In genomic region chr16:68445458-68445857, GRCh38 we compare ENCODE assay signal across 8 cellular contexts. TPM values are rescaled to one million over a fixed set of nuclear protein-coding genes. Genes with fewer than 3 reads are reported as not detected.
DNase-seq lines count a peak whose midpoint lies in the region; ATAC-seq, FAIRE-seq and TF ChIP-seq lines count a peak whose summit lies in the region.

No MANE protein-coding gene starts in this region.

- no peak overlapping the region for H2BK15ac ChIP-seq in H1 (ENCODE audit: low read length)

- H2BK12ac ChIP-seq in H1 (ENCODE audit: low read depth, low read length): no peak overlapping the region

- no peak overlapping the region for H3K4me2 ChIP-seq in H1 (ENCODE audit: insufficient read depth in 1 of 2, low read depth in 2 of 2, low read length in 2 of 2)
- no peak overlapping the region for H3K4me2 ChIP-seq in parathyroid adenoma (ENCODE audit: low read length)

- H2BK20ac ChIP-seq in H1 (ENCODE audit: low read length): no peak overlapping the region

- peaks cover 2 to 3% of the 10 kb centered on the region in 2 experiments for H4K20me1 ChIP-seq in H1 (replicated peaks in 1 of 2; ENCODE audit: control insufficient read depth in 1 of 2, insufficient read depth in 2 of 2, low read length in 2 of 2)

- H3K14ac ChIP-seq in H1 (ENCODE audit: insufficient read length): no peak overlapping the region

- no peak overlapping the region for H4K5ac ChIP-seq in H1 (ENCODE audit: insufficient read length, low read depth, low read length)

- peaks cover 16 to 26% (median 23%) of the 10 kb centered on the region in 4 experiments for H3K27me3 ChIP-seq in H1 (replicated peaks in 1 of 4; ENCODE audit: control insufficient read depth in 3 of 4, extremely low read depth in 1 of 4, insufficient read depth in 3 of 4, low read length in 3 of 4)
- H3K27me3 ChIP-seq in parathyroid adenoma (ENCODE audit: control insufficient read depth, insufficient read depth, low read length): no peaks in the 10 kb centered on the region

- ATAC-seq in GM18858 (IDR thresholded peaks at IDR 0.05; ENCODE audit: unreplicated experiment) (no peak), HG03159 (IDR thresholded peaks at IDR 0.05; ENCODE audit: unreplicated experiment) (no peak)

- no peak overlapping the region for H3K9ac ChIP-seq in H1 (replicated peaks in 1 of 4; ENCODE audit: extremely low read depth in 1 of 4, low read depth in 3 of 4, low read length in 3 of 4)
- no peak overlapping the region for H3K9ac ChIP-seq in parathyroid adenoma

- H3K18ac ChIP-seq in H1 (ENCODE audit: extremely low read depth, low read length): no peak overlapping the region

- no peak overlapping the region for H2BK5ac ChIP-seq in H1 (ENCODE audit: low read depth, low read length)

- peak; percentile 70 for DNase-seq in activated CD8-positive, alpha-beta memory T cell treated with anti-CD3 and anti-CD28 coated beads, Interleukin-2, amount 50 U/mL, for 48 hours
- no peak for DNase-seq in activated CD8-positive, alpha-beta memory T cell treated with anti-CD3 and anti-CD28 coated beads for 24 hours
- DNase-seq in LNCaP clone FGC (ENCODE audit: low read depth) (no peak), OCI-M1 (lab: John Stamatoyannopoulos, UW) (peak; percentile 76), H1 (ENCODE audit: low read depth in 1 of 2, low spot score in 2 of 2) (peak in 1 of 2 experiments; percentile 80)

- POLR2A ChIA-PET in H1 (lab: Charles Lee; ENCODE audit: partially characterized antibody): no interaction called here

- H3K4me1 ChIP-seq in H1 (replicated peaks in 1 of 4; ENCODE audit: control insufficient read depth in 3 of 4, insufficient read depth in 4 of 4, low read length in 3 of 4) (peaks cover 0 to 12% (median 10%) of the 10 kb centered on the region in 4 experiments; a peak in 5 of 7 replicates), parathyroid adenoma (peaks cover 11% of the 10 kb centered on the region)

- H2AFZ ChIP-seq in H1 (ENCODE audit: low read length) (no peak overlapping the region), parathyroid adenoma (no peak overlapping the region)

- H3K27ac ChIP-seq in H1 (ENCODE audit: low read depth, low read length) (no peak overlapping the region), parathyroid adenoma (no peak overlapping the region)

- no peak overlapping the region for H3K23ac ChIP-seq in H1 (ENCODE audit: insufficient read length)

- H2AK5ac ChIP-seq in H1 (ENCODE audit: low read depth, low read length): no peak overlapping the region

- TF ChIP-seq CTCF in LNCaP clone FGC (IDR thresholded peaks at IDR 0.05; ENCODE audit: control insufficient read depth, extremely low read depth, insufficient read depth): peak; percentile 52
- TF ChIP-seq CTCF in H1 (IDR thresholded peaks at IDR 0.05; ENCODE audit: control extremely low read depth in 1 of 3, insufficient read depth in 1 of 3, low read depth in 1 of 3, low read length in 3 of 3): peak; percentile 73 to 96 (median 94)
- TF ChIP-seq CTCF in parathyroid adenoma (IDR thresholded peaks at IDR 0.05): peak; percentile 73

- no peaks in the 10 kb centered on the region for H3K9me3 ChIP-seq in H1 (ENCODE audit: insufficient read depth in 2 of 2, low read depth in 1 of 2, low read length in 1 of 2)
- no peaks in the 10 kb centered on the region for H3K9me3 ChIP-seq in parathyroid adenoma (ENCODE audit: control insufficient read depth, low read length)

- H4K8ac ChIP-seq in H1 (ENCODE audit: extremely low read depth, insufficient read depth, low read length): no peak overlapping the region

- no peak for TF ChIP-seq EP300 in H1 (IDR thresholded peaks at IDR 0.05; ENCODE audit: borderline replicate concordance in 1 of 2, low read depth in 2 of 2, low read length in 2 of 2)

- FAIRE-seq in H1 (lab: Jason Lieb, UNC): peak; percentile 99

- H3K79me2 ChIP-seq in H1 (ENCODE audit: control insufficient read depth in 1 of 2, insufficient read depth in 2 of 2, low read length in 2 of 2): no peaks in the 10 kb centered on the region
- H3K79me2 ChIP-seq in parathyroid adenoma: peaks cover 2% of the 10 kb centered on the region

- no peak overlapping the region for H2BK120ac ChIP-seq in H1 (replicated peaks; ENCODE audit: low read depth, low read length)

- no peak for TF ChIP-seq POLR2A in H1 (IDR thresholded peaks at IDR 0.05; ENCODE audit: control extremely low read depth in 1 of 2, low read depth in 2 of 2, low read length in 2 of 2)

- H3K56ac ChIP-seq in H1 (replicated peaks; ENCODE audit: insufficient read length, low read depth, low read length): no peak overlapping the region

- no peak overlapping the region for H3K4ac ChIP-seq in H1 (replicated peaks; ENCODE audit: insufficient read length, low read depth, low read length)

- no peak overlapping the region for H3K4me3 ChIP-seq in LNCaP clone FGC (ENCODE audit: low read depth, low read length)
- no peak overlapping the region for H3K4me3 ChIP-seq in H1 (ENCODE audit: extremely low read depth in 1 of 4, insufficient read depth in 2 of 4, low read depth in 3 of 4, low read length in 4 of 4)
- H3K4me3 ChIP-seq in parathyroid adenoma (ENCODE audit: low read depth, low read length): no peak overlapping the region

- H3K36me3 ChIP-seq in H1 (ENCODE audit: control insufficient read depth in 2 of 4, insufficient read depth in 4 of 4, low read length in 3 of 4) (no peaks in the 10 kb centered on the region), parathyroid adenoma (ENCODE audit: control insufficient read depth, insufficient read depth, low read length) (no peaks in the 10 kb centered on the region)

- no peaks in the 10 kb centered on the region for H3K79me1 ChIP-seq in H1 (ENCODE audit: low read depth, low read length)

- no peak overlapping the region for H4K91ac ChIP-seq in H1 (replicated peaks; ENCODE audit: insufficient read length, low read length)

- peaks cover 13% of the 10 kb centered on the region for H3K23me2 ChIP-seq in H1 (ENCODE audit: low read depth, low read length)

- CTCF ChIA-PET in H1 (lab: Charles Lee; ENCODE audit: partially characterized antibody): interaction anchor here (0.6 to 16.6 kb wide), 25 partner anchors 8 to 294 kb away, joined by 3 to 153 read pairs (median 5); no protein-coding TSS in a partner anchor

- WGBS in H1 (ENCODE audit: extremely low coverage in 1 of 2, insufficient coverage in 1 of 2, insufficient read length in 1 of 2, insufficient replicate concordance in 2 of 2, low coverage in 1 of 2, low lambda C conversion rate in 2 of 2, missing lambda C conversion rate in 1 of 2), 2 experiments: 8% methylated on average over 1 of the region's 1 CpG; no CpG with 5 or more reads in 1 of the 2 experiments

- peak; percentile 72 to 86 for TF ChIP-seq RAD21 in H1 (IDR thresholded peaks at IDR 0.05 in 1 of 2, conservative IDR thresholded peaks at IDR 0.05 in 1 of 2; ENCODE audit: low read depth in 2 of 2, low read length in 2 of 2)

TF ChIP-seq in H1, 55 proteins besides CTCF, POLR2A, EP300 and RAD21:
- TF ChIP-seq TBP (IDR thresholded peaks at IDR 0.05; ENCODE audit: low read depth, low read length): no peak
- TF ChIP-seq, protein P1, sequence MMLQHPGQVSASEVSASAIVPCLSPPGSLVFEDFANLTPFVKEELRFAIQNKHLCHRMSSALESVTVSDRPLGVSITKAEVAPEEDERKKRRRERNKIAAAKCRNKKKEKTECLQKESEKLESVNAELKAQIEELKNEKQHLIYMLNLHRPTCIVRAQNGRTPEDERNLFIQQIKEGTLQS (IDR thresholded peaks at IDR 0.05; ENCODE audit: insufficient read depth, low read depth, low read length): 0 out of 2 replicates have a peak, but pooled peaks have one; percentile 1
TF ChIP-seq in H1: peak in this region for 1.

RNA-seq across cellular contexts. Expression of gene SMPD3, which starts 2.9 kb away (rescaled TPM):
- 1.1 and 1.3 TPM in 2 replicates for total RNA-seq in H1 (2021; fragmentation: NEBNext Ultra II Directional; extraction: Animal tissue kit (Norgen Biotek cat#: 25700))
- 0.39 and 0.55 TPM in 2 replicates for polyA plus RNA-seq in H1 (2011; rRNA removed)
- 0.39 TPM for polyA plus RNA-seq in H1 (2011; cell fraction: cytosol; rRNA removed)
- 1.3 TPM for polyA plus RNA-seq in H1 (2011; cell fraction: nucleus; rRNA removed)
- 1.2 to 1.8 TPM (median 1.7 TPM) in 4 replicates for polyA plus RNA-seq in H1 (2012, experiment 1 of 2)
- polyA plus RNA-seq in H1 (2012, experiment 2 of 2): 0.35 TPM
- polyA plus RNA-seq in H1 (2013, experiment 1 of 2): 0.39 TPM
- 0.46 TPM for polyA plus RNA-seq in H1 (2013, experiment 2 of 2)
- 0.12 and 0.66 TPM in 2 replicates for polyA minus RNA-seq in H1 (2011; rRNA and poly(A)+ RNA removed)
- polyA minus RNA-seq in H1 (2011; cell fraction: cytosol; rRNA and poly(A)+ RNA removed): 1.6 TPM
- polyA minus RNA-seq in H1 (2011; cell fraction: nucleus; rRNA and poly(A)+ RNA removed): 1.1 TPM

Comparison
In these comparisons a context has a peak if more than half of its experiments do, and no peak if none do; other contexts are left out.
1. DNase-seq: peak in activated CD8-positive, alpha-beta memory T cell treated with anti-CD3 and anti-CD28 coated beads, Interleukin-2, amount 50 U/mL, for 48 hours (single experiment) and OCI-M1 (single experiment); none in activated CD8-positive, alpha-beta memory T cell treated with anti-CD3 and anti-CD28 coated beads for 24 hours (single experiment) and LNCaP clone FGC (single experiment).
2. Peak in every context shown above with its lines, with median percentiles within 50 percentile points of each other: CTCF ChIP-seq.